ENCODE assay signal across 17 cellular contexts in genomic region chr1:25020173-25020840, GRCh38.
DNase-seq lines count a peak whose midpoint lies in the region; ATAC-seq, FAIRE-seq and TF ChIP-seq lines count a peak whose summit lies in the region.
"Had no signal": no experiment of that assay in that cellular context is flagged by ENCODE, and none has a peak within 500 bp of the region (broad histone marks: within the 10 kb centered on the region; RNA-seq: fewer than 3 reads in every experiment).

No MANE protein-coding gene starts in this region.

- TF ChIP-seq EP300 in K562 (IDR thresholded peaks at IDR 0.05; ENCODE audit: low read length) (no peak), stomach (IDR thresholded peaks at IDR 0.05) (no peak)

- intact Hi-C loops in K562 (cut with micrococcal nuclease) (no loop called here), stomach (cut with DNase I; ENCODE audit: low total_unique reads) (no loop called here)

- POLR2A ChIA-PET in K562 (lab: Yijun Ruan, JAX), result interaction anchor here (0.6 kb wide), 1 partner anchor 1888 kb away, joined by 3 read pairs; no protein-coding TSS in a partner anchor

- ATAC-seq in K562 (no peak), GM19324 (IDR thresholded peaks at IDR 0.05; ENCODE audit: low FRiP score, unreplicated experiment) (no peak)
- ATAC-seq in stimulated activated effector memory CD8-positive, alpha-beta T cell treated with anti-CD3 and anti-CD28 coated beads, Interleukin-12 subunit alpha, Interleukin-12 subunit beta, amount 100 ng/mL, for 72 hours, result no peak
- ATAC-seq: SK-N-SH treated with all-trans-retinoic acid at 6 μM for 48 hours, upper lobe of right lung had no signal

- H3K4me3 Mint-ChIP-seq in activated T-cell treated with anti-CD3 and anti-CD28 coated beads, Interleukin-2, amount 50 U/mL, for 24 hours, result no peak overlapping the region
- peak overlapping the region; percentile 78 for H3K4me3 Mint-ChIP-seq in stimulated activated effector memory CD8-positive, alpha-beta T cell treated with anti-CD3 and anti-CD28 coated beads, Interleukin-12 subunit alpha, Interleukin-12 subunit beta, amount 100 ng/mL, for 72 hours

- no peak for DNase-seq in activated T-cell treated with anti-CD3 and anti-CD28 coated beads, Interleukin-2, amount 50 U/mL, for 24 hours
- DNase-seq in activated T-cell treated with anti-CD3 and anti-CD28 coated beads for 4 hours, result no peak
- no peak for DNase-seq in NT2/D1 (ENCODE audit: low read depth, low spot score)
- no peak for DNase-seq in K562 (ENCODE audit: extremely low read depth in 1 of 4, low spot score in 3 of 4)
- no peak for DNase-seq in stimulated activated effector memory CD8-positive, alpha-beta T cell treated with anti-CD3 and anti-CD28 coated beads, Interleukin-12 subunit alpha, Interleukin-12 subunit beta, amount 100 ng/mL, for 72 hours (ENCODE audit: low spot score in 2 of 2)
- no peak for DNase-seq in NCI-H345 (lab: John Stamatoyannopoulos, UW)
- no peak for DNase-seq in stomach
- DNase-seq: activated CD4-positive, CD25-positive, alpha-beta regulatory T cell treated with anti-CD3 and anti-CD28 coated beads, Interleukin-2, amount 50 U/mL, for 72 hours; DMS53; esophagus squamous epithelium; GM23248; hypothalamus; left ventricle myocardium inferior; upper lobe of right lung had no signal

- H3K9me3 ChIP-seq in NT2/D1 (ENCODE audit: insufficient read depth, low read length), result no peaks in the 10 kb centered on the region
- no peaks in the 10 kb centered on the region for H3K9me3 ChIP-seq in K562 (replicated peaks; ENCODE audit: control insufficient read depth, insufficient read depth, low read depth, low read length)
- no peaks in the 10 kb centered on the region for H3K9me3 ChIP-seq in stomach
- H3K9me3 ChIP-seq: esophagus squamous epithelium, left ventricle myocardium inferior, upper lobe of right lung had no signal

- no TSS peak for BruUV-seq in K562 (replicated peaks; lab: Mats Ljungman, UMichigan)

- no peaks in the 10 kb centered on the region for H3K27me3 Mint-ChIP-seq in activated T-cell treated with anti-CD3 and anti-CD28 coated beads, Interleukin-2, amount 50 U/mL, for 24 hours

- H3K9ac ChIP-seq in NT2/D1 (ENCODE audit: insufficient read length, low read depth), result peak overlapping the region; percentile 5
- no peak overlapping the region for H3K9ac ChIP-seq in K562 (ENCODE audit: insufficient read depth in 1 of 2, low read depth in 2 of 2, low read length in 2 of 2)
- H3K9ac ChIP-seq: GM23248 had no signal

- in situ Hi-C loops in K562 (cut with MboI), result no loop called here

- H3K79me2 ChIP-seq in K562 (ENCODE audit: control insufficient read depth, insufficient read depth, low read length), result no peaks in the 10 kb centered on the region

- H3K4me2 ChIP-seq in K562 (ENCODE audit: insufficient read depth, low read length), result no peak overlapping the region

- no peaks in the 10 kb centered on the region for H3K9me1 ChIP-seq in K562 (ENCODE audit: control insufficient read depth, insufficient read depth, low read length)

- peak overlapping the region; percentile 93 for H3K27ac Mint-ChIP-seq in activated T-cell treated with anti-CD3 and anti-CD28 coated beads, Interleukin-2, amount 50 U/mL, for 24 hours
- H3K27ac Mint-ChIP-seq in stimulated activated effector memory CD8-positive, alpha-beta T cell treated with anti-CD3 and anti-CD28 coated beads, Interleukin-12 subunit alpha, Interleukin-12 subunit beta, amount 100 ng/mL, for 72 hours, result peak overlapping the region; percentile 96

- 11% methylated on average over 15 of the region's 15 CpGs for WGBS in K562 (ENCODE audit: insufficient coverage, low coverage, missing lambda C conversion rate)
- 70 to 84% (median 78%) methylated on average over 12 to 15 of the region's 15 CpGs for WGBS in stomach, 5 donors

- peaks cover 71% of the 10 kb centered on the region for H3K4me1 ChIP-seq in NT2/D1 (ENCODE audit: insufficient read depth, insufficient read length)
- H3K4me1 ChIP-seq in K562 (replicated peaks in 1 of 2; ENCODE audit: control insufficient read depth in 2 of 2, insufficient read depth in 2 of 2, low read length in 2 of 2), result peaks cover 14 to 15% of the 10 kb centered on the region in 2 experiments; a peak in 3 of 5 replicates
- peaks cover 0 to 27% (median 0%) of the 10 kb centered on the region in 4 donors for H3K4me1 ChIP-seq in stomach

- no peak for TF ChIP-seq RAD21 in K562 (CRISPR knock-in tag; conservative IDR thresholded peaks at IDR 0.05 in 1 of 2, IDR thresholded peaks at IDR 0.05 in 1 of 2)

- H3K9me3 Mint-ChIP-seq in activated T-cell treated with anti-CD3 and anti-CD28 coated beads, Interleukin-2, amount 50 U/mL, for 24 hours, result no peaks in the 10 kb centered on the region
- H3K9me3 Mint-ChIP-seq in stimulated activated effector memory CD8-positive, alpha-beta T cell treated with anti-CD3 and anti-CD28 coated beads, Interleukin-12 subunit alpha, Interleukin-12 subunit beta, amount 100 ng/mL, for 72 hours, result no peaks in the 10 kb centered on the region

- H3K36me3 Mint-ChIP-seq in activated T-cell treated with anti-CD3 and anti-CD28 coated beads, Interleukin-2, amount 50 U/mL, for 24 hours (ENCODE audit: low read depth), result no peaks in the 10 kb centered on the region
- peaks cover 17% of the 10 kb centered on the region for H3K36me3 Mint-ChIP-seq in stimulated activated effector memory CD8-positive, alpha-beta T cell treated with anti-CD3 and anti-CD28 coated beads, Interleukin-12 subunit alpha, Interleukin-12 subunit beta, amount 100 ng/mL, for 72 hours

- CTCF ChIA-PET in K562 (lab: Yijun Ruan, JAX; ENCODE audit: low intra/inter-chr PET ratio), result no interaction called here

- TF ChIP-seq CTCF in K562 (IDR thresholded peaks at IDR 0.05 in 2 of 3, conservative IDR thresholded peaks at IDR 0.05 in 1 of 3; ENCODE audit: insufficient read depth in 2 of 3, low read depth in 1 of 3, low read length in 3 of 3) (no peak), stomach (IDR thresholded peaks at IDR 0.05) (no peak)

- H3K4me1 Mint-ChIP-seq in activated T-cell treated with anti-CD3 and anti-CD28 coated beads, Interleukin-2, amount 50 U/mL, for 24 hours (ENCODE audit: low read depth), result peaks cover 85% of the 10 kb centered on the region
- peaks cover 62% of the 10 kb centered on the region for H3K4me1 Mint-ChIP-seq in stimulated activated effector memory CD8-positive, alpha-beta T cell treated with anti-CD3 and anti-CD28 coated beads, Interleukin-12 subunit alpha, Interleukin-12 subunit beta, amount 100 ng/mL, for 72 hours

- H3K27ac ChIP-seq in K562 (ENCODE audit: extremely low read depth, low read depth, low read length) (no peak overlapping the region), stomach (peak overlapping the region in 1 of 5 donors; percentile 69)
- H3K27ac ChIP-seq: GM23248, left ventricle myocardium inferior, upper lobe of right lung had no signal

- no peaks in the 10 kb centered on the region; the same call in 1 of the 2 replicates for H4K20me1 ChIP-seq in K562 (replicated peaks; ENCODE audit: control insufficient read depth, insufficient read depth, low read length)

- H3K36me3 ChIP-seq in NT2/D1 (ENCODE audit: insufficient read depth, insufficient read length, low read length) (no peaks in the 10 kb centered on the region), K562 (ENCODE audit: control insufficient read depth, insufficient read depth, low read length) (no peaks in the 10 kb centered on the region), stomach (no peaks in the 10 kb centered on the region)
- H3K36me3 ChIP-seq: esophagus squamous epithelium, left ventricle myocardium inferior, upper lobe of right lung had no signal

- H3K27me3 ChIP-seq in NT2/D1 (ENCODE audit: insufficient read depth, insufficient read length) (no peaks in the 10 kb centered on the region), K562 (ENCODE audit: control insufficient read depth in 2 of 2, insufficient read depth in 2 of 2, low read length in 2 of 2) (peaks cover 3 to 42% of the 10 kb centered on the region in 2 experiments; a peak in 4 of 5 replicates), stomach (peaks cover 0 to 36% (median 0%) of the 10 kb centered on the region in 3 donors)
- H3K27me3 ChIP-seq: upper lobe of right lung had no signal

- FAIRE-seq in K562 (lab: Jason Lieb, UNC), result no peak

- no peak overlapping the region for H2AFZ ChIP-seq in K562 (ENCODE audit: low read depth, low read length)
- H2AFZ ChIP-seq: GM23248 had no signal

- TF ChIP-seq POLR2A in K562 (conservative IDR thresholded peaks at IDR 0.05) (no peak), stomach (IDR thresholded peaks at IDR 0.05) (no peak)

- H3K4me3 ChIP-seq in NT2/D1 (ENCODE audit: insufficient read length, low read depth), result no peak overlapping the region
- H3K4me3 ChIP-seq in K562, result no peak overlapping the region
- H3K4me3 ChIP-seq in stomach, result no peak overlapping the region
- H3K4me3 ChIP-seq: esophagus squamous epithelium, GM23248, left ventricle myocardium inferior, skin epidermis, upper lobe of right lung had no signal

TF ChIP-seq in K562, 482 proteins besides CTCF, POLR2A, EP300 and RAD21:
- TF ChIP-seq XRCC4 (IDR thresholded peaks at IDR 0.05; ENCODE audit: extremely low read depth, insufficient read depth, insufficient read length) (no peak), MXI1 (IDR thresholded peaks at IDR 0.05; ENCODE audit: low read depth, low read length) (no peak), NFRKB (IDR thresholded peaks at IDR 0.05; ENCODE audit: low read depth) (0 out of 2 replicates have a peak, but pooled peaks have one; percentile 7)
